Comparison of ENCODE assay signal across 24 cellular contexts in the genomic region with DNA sequence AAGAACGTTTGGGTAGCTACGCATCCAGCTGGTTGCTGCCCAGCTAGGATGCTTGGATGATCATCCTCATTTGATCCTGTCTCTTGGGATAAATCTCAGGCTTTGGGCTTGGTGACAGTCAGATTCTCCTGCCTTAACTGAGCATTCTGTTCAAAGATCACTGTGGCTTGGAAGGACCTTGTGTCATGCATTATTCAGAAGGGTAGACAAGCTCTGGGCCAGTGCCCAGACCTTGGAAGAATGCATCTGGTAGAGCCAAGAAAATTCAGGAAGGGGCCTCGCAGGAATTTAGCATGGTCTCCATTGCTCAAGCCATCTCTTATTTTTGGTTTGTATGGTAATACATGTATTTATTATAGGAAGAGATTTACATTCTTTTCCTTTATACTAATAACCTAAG.
"Had no signal": no experiment of that assay in that cellular context is flagged by ENCODE, and none has a peak within 500 bp of the region (broad histone marks: within the 10 kb centered on the region; RNA-seq: fewer than 3 reads in every experiment).

No MANE protein-coding gene starts in this region.

- H3K4me3 Mint-ChIP-seq: activated naive CD4-positive, alpha-beta T cell treated with anti-CD3 and anti-CD28 coated beads for 36 hours; activated naive CD8-positive, alpha-beta T cell treated with anti-CD3 and anti-CD28 coated beads for 36 hours; natural killer cell treated with Interleukin-12 subunit alpha and Interleukin-12 subunit beta and Interleukin-15 and Interleukin-18, amount 100 ng/mL, for 72 hours; stimulated activated naive B cell treated with anti-CD40 and anti-IgM and Interleukin-4, amounts not matched to agents 10 μg/mL and 1 μg/mL and 100 μg/mL, for 72 hours had no signal

- H3K36me3 Mint-ChIP-seq: activated naive CD8-positive, alpha-beta T cell treated with anti-CD3 and anti-CD28 coated beads for 36 hours; natural killer cell treated with Interleukin-12 subunit alpha and Interleukin-12 subunit beta and Interleukin-15 and Interleukin-18, amount 100 ng/mL, for 72 hours; stimulated activated naive B cell treated with anti-CD40 and anti-IgM and Interleukin-4, amounts not matched to agents 10 μg/mL and 1 μg/mL and 100 μg/mL, for 72 hours had no signal

- DNase-seq: activated CD4-positive, alpha-beta T cell treated with anti-CD3 and anti-CD28 coated beads for 48 hours; activated CD4-positive, alpha-beta T cell treated with anti-CD3 and anti-CD28 coated beads, Interleukin-2, amount 50 U/mL, for 48 hours; activated CD8-positive, alpha-beta memory T cell treated with anti-CD3 and anti-CD28 coated beads for 24 hours; activated effector memory CD4-positive, alpha-beta T cell treated with anti-CD3 and anti-CD28 coated beads, Interleukin-2, amount 50 U/mL, for 16 hours; activated naive CD4-positive, alpha-beta T cell treated with anti-CD3 and anti-CD28 coated beads for 36 hours; activated naive CD8-positive, alpha-beta T cell treated with anti-CD3 and anti-CD28 coated beads for 36 hours; adrenal gland; central memory CD4-positive, alpha-beta T cell; colonic mucosa; effector CD8-positive, alpha-beta T cell; esophagus squamous epithelium; foreskin melanocyte; left lung; lower lobe of right lung; mesendoderm; mucosa of descending colon; ovary; stimulated activated CD4-positive, alpha-beta T cell treated with anti-CD3 and anti-CD28 coated beads, Interleukin-1b, Interleukin-23, amount 100 ng/mL, for 48 hours; stimulated activated naive B cell treated with anti-CD40 and anti-IgM and Interleukin-4, amounts not matched to agents 10 μg/mL and 1 μg/mL and 100 μg/mL, for 72 hours; testis; transverse colon; WERI-Rb-1 had no signal

- ATAC-seq: activated CD4-positive, CD25-positive, alpha-beta regulatory T cell treated with anti-CD3 and anti-CD28 coated beads, Interleukin-2, amount 50 U/mL, for 24 hours; mucosa of descending colon; natural killer cell treated with Interleukin-12 subunit alpha and Interleukin-12 subunit beta and Interleukin-15 and Interleukin-18, amount 100 ng/mL, for 72 hours; stimulated activated naive B cell treated with anti-CD40 and anti-IgM and Interleukin-4, amounts not matched to agents 10 μg/mL and 1 μg/mL and 100 μg/mL, for 72 hours had no signal

- H3K9me3 Mint-ChIP-seq: activated naive CD4-positive, alpha-beta T cell treated with anti-CD3 and anti-CD28 coated beads for 36 hours; activated naive CD8-positive, alpha-beta T cell treated with anti-CD3 and anti-CD28 coated beads for 36 hours; natural killer cell treated with Interleukin-12 subunit alpha and Interleukin-12 subunit beta and Interleukin-15 and Interleukin-18, amount 100 ng/mL, for 72 hours; stimulated activated naive B cell treated with anti-CD40 and anti-IgM and Interleukin-4, amounts not matched to agents 10 μg/mL and 1 μg/mL and 100 μg/mL, for 72 hours had no signal

- H3K4me1 Mint-ChIP-seq: activated naive CD8-positive, alpha-beta T cell treated with anti-CD3 and anti-CD28 coated beads for 36 hours; stimulated activated naive B cell treated with anti-CD40 and anti-IgM and Interleukin-4, amounts not matched to agents 10 μg/mL and 1 μg/mL and 100 μg/mL, for 72 hours had no signal

- H3K27ac Mint-ChIP-seq: activated naive CD4-positive, alpha-beta T cell treated with anti-CD3 and anti-CD28 coated beads for 36 hours; activated naive CD8-positive, alpha-beta T cell treated with anti-CD3 and anti-CD28 coated beads for 36 hours; natural killer cell treated with Interleukin-12 subunit alpha and Interleukin-12 subunit beta and Interleukin-15 and Interleukin-18, amount 100 ng/mL, for 72 hours; stimulated activated naive B cell treated with anti-CD40 and anti-IgM and Interleukin-4, amounts not matched to agents 10 μg/mL and 1 μg/mL and 100 μg/mL, for 72 hours had no signal
